Comparison of ENCODE assay signal across 1 cellular context in genomic region chr2:113328572-113328971, GRCh38. TPM values are rescaled to one million over a fixed set of nuclear protein-coding genes. Genes with fewer than 3 reads are reported as not detected.
"Had no signal": no experiment of that assay in that cellular context is flagged by ENCODE, and none has a peak within 500 bp of the region (broad histone marks: within the 10 kb centered on the region; RNA-seq: fewer than 3 reads in every experiment).

No MANE protein-coding gene starts in this region.

RNA-seq across cellular contexts. Expression of gene PAX8, which starts 49.9 kb away (rescaled TPM):
- total RNA-seq: cerebellum had no signal
